ENCODE assay signal across 1 cellular context in genomic region chr19:48419158-48419920, GRCh38.
A peak's percentile ranks its signal among the peaks of the same experiment; 100 is the strongest.
TF ChIP-seq lines count a peak whose summit lies in the region.

No MANE protein-coding gene starts in this region.

TF ChIP-seq in GM12878, 131 proteins besides CTCF, POLR2A, EP300 and RAD21 (continued from another document):
- TF ChIP-seq ZBTB40 (IDR thresholded peaks at IDR 0.05; ENCODE audit: borderline replicate concordance), result peak; percentile 57; the same call in 1 of the 2 replicates
- TF ChIP-seq DPF2 (IDR thresholded peaks at IDR 0.05), result peak; percentile 51; the same call in 1 of the 2 replicates
- peak; percentile 71 for TF ChIP-seq MEF2B (IDR thresholded peaks at IDR 0.05; ENCODE audit: partially characterized antibody, poor library complexity, severe bottlenecking)
- TF ChIP-seq NRF1 (conservative IDR thresholded peaks at IDR 0.05; ENCODE audit: low read depth, low read length), result no peak
- no peak for TF ChIP-seq HSF1 (IDR thresholded peaks at IDR 0.05; ENCODE audit: low read depth, low read length)
- TF ChIP-seq TARDBP (IDR thresholded peaks at IDR 0.05; ENCODE audit: borderline replicate concordance), result peak; percentile 97
- no peak for TF ChIP-seq PML (IDR thresholded peaks at IDR 0.05; ENCODE audit: low read length)
- TF ChIP-seq PKNOX1 (IDR thresholded peaks at IDR 0.05), result 0 out of 2 replicates have a peak, but pooled peaks have one; percentile 2
- TF ChIP-seq YY1 (IDR thresholded peaks at IDR 0.05; ENCODE audit: low read depth, low read length), result peak; percentile 88
- no peak for TF ChIP-seq ETV6 (conservative IDR thresholded peaks at IDR 0.05 in 1 of 2, IDR thresholded peaks at IDR 0.05 in 1 of 2; ENCODE audit: borderline replicate concordance in 1 of 2, low read depth in 1 of 2)
- TF ChIP-seq RAD51 (IDR thresholded peaks at IDR 0.05), result no peak
- peak; percentile 100 for TF ChIP-seq SIX5 (IDR thresholded peaks at IDR 0.05; ENCODE audit: low read depth, low read length, severe bottlenecking)
- peak; percentile 79 for TF ChIP-seq ZNF384 (IDR thresholded peaks at IDR 0.05; ENCODE audit: borderline replicate concordance, low read depth, low read length)
- 0 out of 2 replicates have a peak, but pooled peaks have one; percentile 57 for TF ChIP-seq NBN (IDR thresholded peaks at IDR 0.05)
- peak; percentile 48; the same call in 1 of the 2 replicates for TF ChIP-seq BACH1 (IDR thresholded peaks at IDR 0.05; ENCODE audit: borderline replicate concordance)
- peak; percentile 36; the same call in 1 of the 2 replicates for TF ChIP-seq RELB (IDR thresholded peaks at IDR 0.05; ENCODE audit: low read depth)
- TF ChIP-seq MLLT1 (IDR thresholded peaks at IDR 0.05), result 0 out of 2 replicates have a peak, but pooled peaks have one; percentile 50
- no peak for TF ChIP-seq ZBTB4 (CRISPR knock-in tag; IDR thresholded peaks at IDR 0.05)
- peak; percentile 67; the same call in 1 of the 2 replicates for TF ChIP-seq ZNF207 (IDR thresholded peaks at IDR 0.05; ENCODE audit: borderline replicate concordance)
- TF ChIP-seq ATF2 (IDR thresholded peaks at IDR 0.05; ENCODE audit: low read length), result no peak
- TF ChIP-seq TCF12 (IDR thresholded peaks at IDR 0.05; ENCODE audit: low read depth, low read length), result no peak
- TF ChIP-seq CBFB (IDR thresholded peaks at IDR 0.05; ENCODE audit: low read depth), result peak; percentile 79
